14 cellular contexts compared by ENCODE assay signal in the genomic region with DNA sequence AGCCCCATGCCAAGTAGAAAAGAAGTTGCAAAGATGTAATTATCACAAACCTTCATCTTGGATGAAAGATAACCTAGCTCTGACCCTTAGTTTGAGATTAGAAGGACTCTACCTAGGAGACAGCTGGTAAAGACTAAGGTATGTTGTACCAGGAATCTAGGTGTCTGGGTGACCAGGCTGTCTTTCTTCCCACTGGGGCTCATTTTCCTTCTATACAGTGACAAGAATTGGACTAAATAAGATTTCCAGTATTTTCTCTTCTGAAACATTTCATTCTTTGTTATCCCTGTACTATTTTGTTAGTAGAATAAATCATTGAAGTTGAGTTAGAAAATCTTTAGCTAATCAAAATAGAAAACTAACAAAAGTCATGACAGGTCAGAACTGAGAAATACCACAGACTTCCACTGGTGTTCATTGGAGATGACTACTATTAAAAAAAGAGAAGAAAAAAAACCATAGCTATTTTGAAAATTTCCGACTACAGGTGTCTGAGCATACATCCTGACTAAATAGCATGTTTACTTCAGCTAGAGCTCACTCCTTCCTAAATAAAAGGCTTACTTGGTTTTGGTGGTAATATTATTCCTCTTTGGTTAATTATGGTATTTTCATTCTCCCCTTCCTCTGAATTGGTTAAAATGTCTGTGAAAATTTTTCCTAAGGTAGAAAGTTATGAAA. TPM values are rescaled to one million over a fixed set of nuclear protein-coding genes. Genes with fewer than 3 reads are reported as not detected.
DNase-seq lines count a peak whose midpoint lies in the region; ATAC-seq lines count a peak whose summit lies in the region.
"Had no signal": no experiment of that assay in that cellular context is flagged by ENCODE, and none has a peak within 500 bp of the region (broad histone marks: within the 10 kb centered on the region; RNA-seq: fewer than 3 reads in every experiment).

No MANE protein-coding gene starts in this region.

- H3K4me3 Mint-ChIP-seq in stimulated activated naive CD8-positive, alpha-beta T cell treated with anti-CD3 and anti-CD28 coated beads, Interleukin-15, Interleukin-2, amounts not matched to agents 100 ng/mL and 50 ng/mL, for 24 hours, result peak overlapping the region; percentile 81
- H3K4me3 Mint-ChIP-seq in activated naive CD8-positive, alpha-beta T cell, result peak overlapping the region; percentile 82
- H3K4me3 Mint-ChIP-seq in naive B cell, result peak overlapping the region; percentile 42 to 91 (median 70)

- peaks cover 70% of the 10 kb centered on the region for H3K36me3 Mint-ChIP-seq in stimulated activated naive CD8-positive, alpha-beta T cell treated with anti-CD3 and anti-CD28 coated beads, Interleukin-15, Interleukin-2, amounts not matched to agents 100 ng/mL and 50 ng/mL, for 24 hours (ENCODE audit: low read depth)
- peaks cover 35% of the 10 kb centered on the region for H3K36me3 Mint-ChIP-seq in activated naive CD8-positive, alpha-beta T cell
- H3K36me3 Mint-ChIP-seq in naive B cell, result peaks cover 16 to 33% of the 10 kb centered on the region in 2 donors

- H3K27me3 Mint-ChIP-seq in stimulated activated naive CD8-positive, alpha-beta T cell treated with anti-CD3 and anti-CD28 coated beads, Interleukin-15, Interleukin-2, amounts not matched to agents 100 ng/mL and 50 ng/mL, for 24 hours, result no peaks in the 10 kb centered on the region
- no peaks in the 10 kb centered on the region for H3K27me3 Mint-ChIP-seq in activated naive CD8-positive, alpha-beta T cell
- H3K27me3 Mint-ChIP-seq in naive B cell, result no peaks in the 10 kb centered on the region

- peak overlapping the region; percentile 98 for H3K27ac Mint-ChIP-seq in stimulated activated naive CD8-positive, alpha-beta T cell treated with anti-CD3 and anti-CD28 coated beads, Interleukin-15, Interleukin-2, amounts not matched to agents 100 ng/mL and 50 ng/mL, for 24 hours
- H3K27ac Mint-ChIP-seq in activated naive CD8-positive, alpha-beta T cell, result peak overlapping the region; percentile 96
- peak overlapping the region; percentile 44 to 100 (median 86) for H3K27ac Mint-ChIP-seq in naive B cell

- H3K9me3 Mint-ChIP-seq in stimulated activated naive CD8-positive, alpha-beta T cell treated with anti-CD3 and anti-CD28 coated beads, Interleukin-15, Interleukin-2, amounts not matched to agents 100 ng/mL and 50 ng/mL, for 24 hours, result no peaks in the 10 kb centered on the region
- H3K9me3 Mint-ChIP-seq in activated naive CD8-positive, alpha-beta T cell (ENCODE audit: low read depth), result no peaks in the 10 kb centered on the region
- peaks cover 0 to 6% (median 0%) of the 10 kb centered on the region in 7 donors for H3K9me3 Mint-ChIP-seq in naive B cell

- H3K4me1 Mint-ChIP-seq in stimulated activated naive CD8-positive, alpha-beta T cell treated with anti-CD3 and anti-CD28 coated beads, Interleukin-15, Interleukin-2, amounts not matched to agents 100 ng/mL and 50 ng/mL, for 24 hours (ENCODE audit: low read depth), result peaks cover 100% of the 10 kb centered on the region
- peaks cover 94% of the 10 kb centered on the region for H3K4me1 Mint-ChIP-seq in activated naive CD8-positive, alpha-beta T cell (ENCODE audit: low read depth)
- H3K4me1 Mint-ChIP-seq in naive B cell, result peaks cover 87 to 100% (median 99%) of the 10 kb centered on the region in 3 donors

- ATAC-seq in stimulated activated naive CD8-positive, alpha-beta T cell treated with anti-CD3 and anti-CD28 coated beads, Interleukin-15, Interleukin-2, amounts not matched to agents 100 U/mL and 50 U/mL, for 24 hours, result no peak
- ATAC-seq in naive B cell (ENCODE audit: low read depth in 2 of 2), result peak; percentile 27 to 34
- ATAC-seq: left colon had no signal

- DNase-seq in stimulated activated naive CD8-positive, alpha-beta T cell treated with anti-CD3 and anti-CD28 coated beads, Interleukin-15, Interleukin-2, amounts not matched to agents 100 U/mL and 50 U/mL, for 24 hours, result no peak
- DNase-seq in naive B cell, result no peak
- no peak for DNase-seq in islet precursor cell
- no peak for DNase-seq in DMS53 (lab: John Stamatoyannopoulos, UW)
- DNase-seq in nucleus accumbens (lab: John Stamatoyannopoulos, UW), result no peak
- DNase-seq in AG08395 (ENCODE audit: low spot score), result no peak
- DNase-seq: activated CD4-positive, alpha-beta T cell treated with anti-CD3 and anti-CD28 coated beads for 48 hours; aorta; BE2C; effector CD4-positive, alpha-beta T cell; left colon; SK-N-SH had no signal

RNA-seq across cellular contexts. Expression of gene TGFBR2, which starts 10.1 kb away (rescaled TPM):
- polyA plus RNA-seq in naive B cell (ENCODE audit: low read depth in 6 of 6), result 100 to 1,000 TPM in 5 of 6 donors, 10 to 100 TPM in 1; 99.4 to 169 (median 116) TPM
